8 cellular contexts compared by ENCODE assay signal in the genomic region with DNA sequence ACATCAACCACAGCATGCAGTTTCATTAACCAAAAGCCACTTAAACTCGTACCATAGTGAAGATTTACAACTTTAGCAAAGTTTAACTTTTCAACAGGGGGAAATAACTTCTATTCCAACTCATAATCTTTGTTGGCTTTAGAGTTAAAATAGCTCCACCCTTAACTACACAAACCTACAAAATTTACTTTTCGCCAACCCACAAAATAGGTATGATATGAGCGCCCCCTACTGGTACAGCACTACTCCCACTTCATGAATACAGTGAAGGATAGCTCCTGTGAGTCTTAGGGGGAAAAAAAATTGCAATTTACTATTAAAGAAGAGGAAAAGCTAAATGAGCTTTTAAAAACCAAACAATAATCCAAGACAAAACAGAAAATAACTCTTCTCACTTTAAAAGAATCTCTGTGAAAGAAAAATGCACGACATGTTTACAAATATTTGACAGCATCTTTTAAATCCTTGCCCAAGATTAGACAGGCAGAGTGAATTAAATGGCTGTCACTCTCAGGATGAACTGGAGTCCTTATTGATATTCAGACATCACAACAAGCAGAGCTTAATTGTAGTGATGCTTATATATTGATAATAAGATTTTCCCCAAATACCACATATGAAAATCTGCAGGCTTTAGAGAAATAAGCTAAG. TPM values are rescaled to one million over a fixed set of nuclear protein-coding genes. Genes with fewer than 3 reads are reported as not detected.
DNase-seq lines count a peak whose midpoint lies in the region; TF ChIP-seq lines count a peak whose summit lies in the region.

No MANE protein-coding gene starts in this region.

- no peak overlapping the region for H4K91ac ChIP-seq in H9 (ENCODE audit: insufficient read length, low read depth, low read length)

- H4K20me1 ChIP-seq in H9 (ENCODE audit: control insufficient read depth, insufficient read depth, insufficient read length): no peaks in the 10 kb centered on the region

- TF ChIP-seq CTCF in H9 (conservative IDR thresholded peaks at IDR 0.05) (peak; percentile 91), NB4 (IDR thresholded peaks at IDR 0.05; ENCODE audit: low read depth, low read length) (peak; percentile 94), spleen (IDR thresholded peaks at IDR 0.05 in 8 of 11, conservative IDR thresholded peaks at IDR 0.05 in 3 of 11) (peak; percentile 60 to 93 (median 85))

- H3K4me3 Mint-ChIP-seq in H9: no peak overlapping the region

- H3K4me2 ChIP-seq in H9 (ENCODE audit: insufficient read depth, insufficient read length, low read length): no peak overlapping the region

- H2AK5ac ChIP-seq in H9 (ENCODE audit: insufficient read length, low read length): no peak overlapping the region

- no peak overlapping the region for H2BK12ac ChIP-seq in H9 (ENCODE audit: insufficient read length, low read depth, low read length)

- H3K4me1 ChIP-seq in H9 (ENCODE audit: insufficient read depth, low read length) (no peaks in the 10 kb centered on the region), spleen (peaks cover 6 to 15% (median 11%) of the 10 kb centered on the region in 6 donors)

- H3K79me2 ChIP-seq in H9 (ENCODE audit: insufficient read depth, low read length): no peaks in the 10 kb centered on the region

- H4K5ac ChIP-seq in H9 (ENCODE audit: insufficient read length, low read depth, low read length): no peak overlapping the region

- H3K79me1 ChIP-seq in H9 (ENCODE audit: insufficient read depth, low read depth, low read length, poor library complexity, severe bottlenecking): no peaks in the 10 kb centered on the region

- WGBS in H9 (ENCODE audit: extremely low coverage, insufficient read length, low lambda C conversion rate): no CpG with 5 or more reads among the region's 4 CpGs
- WGBS in spleen, 5 donors: 9 to 17% (median 12%) methylated on average over 4 of the region's 4 CpGs

- H3K27ac Mint-ChIP-seq in H9: no peak overlapping the region; a peak in 1 of 7 replicates

- H4K8ac ChIP-seq in H9 (replicated peaks; ENCODE audit: insufficient read length, low read depth, low read length): no peak overlapping the region

- no peaks in the 10 kb centered on the region for H3K36me3 Mint-ChIP-seq in H9 (ENCODE audit: insufficient read depth in 1 of 3, low read depth in 3 of 3)

- H3K14ac ChIP-seq in H9 (ENCODE audit: insufficient read depth, low read length): no peak overlapping the region

- no peak overlapping the region for H2BK15ac ChIP-seq in H9 (ENCODE audit: low read depth, low read length)

- no peak overlapping the region for H3T11ph ChIP-seq in H9 (ENCODE audit: low read length)

- H3K27me3 ChIP-seq in H9 (ENCODE audit: insufficient read depth, low read length) (no peaks in the 10 kb centered on the region), spleen (replicated peaks in 1 of 7) (no peaks in the 10 kb centered on the region)

- H3K9me3 ChIP-seq in H9 (ENCODE audit: control insufficient read depth, low read depth, low read length) (no peaks in the 10 kb centered on the region), spleen (no peaks in the 10 kb centered on the region)

- TF ChIP-seq POLR2A in NB4 (IDR thresholded peaks at IDR 0.05; ENCODE audit: extremely low read depth, insufficient read length) (no peak), spleen (IDR thresholded peaks at IDR 0.05) (no peak)

- H3K4me3 ChIP-seq in NB4 (ENCODE audit: low read depth, low read length): no peak overlapping the region
- peak overlapping the region in 1 of 8 donors; percentile 32 for H3K4me3 ChIP-seq in spleen

- peak; percentile 54 for DNase-seq in GM03348 (ENCODE audit: low spot score)
- DNase-seq in H9: peak; percentile 39
- peak; percentile 69 for DNase-seq in NB4 (ENCODE audit: low read depth)
- DNase-seq in T-helper 22 cell (ENCODE audit: low read depth): peak; percentile 3
- DNase-seq in astrocyte of the hippocampus (ENCODE audit: low read depth, low spot score): peak; percentile 88
- DNase-seq in iPS DF 4.7 (ENCODE audit: extremely low read depth, low spot score): peak; percentile 30
- DNase-seq in spleen: no peak
- DNase-seq in NCI-H524 treated with DMSO at 0.1 percent for 48 hours (lab: John Stamatoyannopoulos, UW): no peak

- H3K27ac ChIP-seq in H9 (ENCODE audit: insufficient read length, low read depth, low read length): no peak overlapping the region
- H3K27ac ChIP-seq in spleen: no peak overlapping the region

- H2AFZ ChIP-seq in H9 (ENCODE audit: low read length): no peak overlapping the region

- H3K9ac ChIP-seq in H9 (ENCODE audit: extremely low read depth, insufficient read length, low read length): no peak overlapping the region

- intact Hi-C loops in spleen (cut with DNase I; ENCODE audit: low total_unique reads): loop anchor here (5.0 kb wide), 2 partner anchors 350 to 605 kb away; no protein-coding TSS in a partner anchor

- H3K23me2 ChIP-seq in H9 (ENCODE audit: insufficient read length, low read depth, low read length, poor library complexity, severe bottlenecking): no peaks in the 10 kb centered on the region

- H3K23ac ChIP-seq in H9 (ENCODE audit: insufficient read length, low read depth, low read length): no peak overlapping the region

- no peak overlapping the region for H2BK20ac ChIP-seq in H9 (ENCODE audit: low read depth, low read length, poor library complexity, severe bottlenecking)

- no peaks in the 10 kb centered on the region; the same call in 1 of the 2 replicates for H3K27me3 Mint-ChIP-seq in H9 (ENCODE audit: low read depth)

- H3K9me3 Mint-ChIP-seq in H9: no peaks in the 10 kb centered on the region

- no peak overlapping the region for H3K4ac ChIP-seq in H9 (ENCODE audit: low read depth, low read length)

- no peak overlapping the region for H2BK5ac ChIP-seq in H9 (ENCODE audit: insufficient read length, low read length)

- H3K4me1 Mint-ChIP-seq in H9: peaks cover 0 to 2% of the 10 kb centered on the region in 2 experiments; a peak in 1 of 4 replicates

- H3K36me3 ChIP-seq in spleen: no peaks in the 10 kb centered on the region

- H3K56ac ChIP-seq in H9 (ENCODE audit: insufficient read length, low read depth, low read length): no peak overlapping the region

- H3K18ac ChIP-seq in H9 (ENCODE audit: insufficient read length, low read depth, low read length): no peak overlapping the region

- no peak overlapping the region for H2BK120ac ChIP-seq in H9 (ENCODE audit: low read depth, low read length, poor library complexity, severe bottlenecking)

RNA-seq across cellular contexts. Expression of a gene that starts 32.2 kb away (rescaled TPM):
- total RNA-seq in H9 (2021) (0.39 and 1.1 TPM in 2 replicates), spleen (not detected)
- not detected for polyA plus RNA-seq in spleen

Comparison
In these comparisons a context has a peak if more than half of its experiments do, and no peak if none do; other contexts are left out.
1. DNase-seq: peak in GM03348 (single experiment), H9 (single experiment), NB4 (single experiment), T-helper 22 cell (single experiment), astrocyte of the hippocampus (single experiment) and iPS DF 4.7 (single experiment); none in spleen (single experiment) and NCI-H524 treated with DMSO at 0.1 percent for 48 hours (single experiment).
2. Peak in every context shown above with its lines, with median percentiles within 50 percentile points of each other: CTCF ChIP-seq.